Comparison of ENCODE assay signal across 1 cellular context in the genomic region with DNA sequence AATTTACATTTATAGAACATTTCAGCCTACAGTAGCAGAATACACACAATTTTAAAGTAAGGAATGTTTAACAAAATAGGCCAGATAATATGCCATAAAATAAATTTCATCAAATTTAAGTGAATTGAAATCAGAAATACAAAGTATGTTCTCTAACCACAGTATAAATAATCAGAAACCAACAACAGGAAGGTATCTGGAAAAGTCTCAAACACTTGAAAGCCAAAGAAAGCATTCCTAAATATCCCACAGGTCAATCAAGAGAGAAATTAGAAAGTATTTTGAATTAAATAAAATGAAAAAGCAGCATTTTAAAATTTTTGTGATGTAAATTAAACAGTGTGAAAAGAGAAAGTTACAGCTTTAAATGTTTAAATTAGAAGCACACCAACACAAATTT.
TF ChIP-seq lines count a peak whose summit lies in the region.

No MANE protein-coding gene starts in this region.

TF ChIP-seq in GM23338, 12 proteins besides CTCF, POLR2A, EP300 and RAD21 (continued from another document):
- TF ChIP-seq, protein P1, sequence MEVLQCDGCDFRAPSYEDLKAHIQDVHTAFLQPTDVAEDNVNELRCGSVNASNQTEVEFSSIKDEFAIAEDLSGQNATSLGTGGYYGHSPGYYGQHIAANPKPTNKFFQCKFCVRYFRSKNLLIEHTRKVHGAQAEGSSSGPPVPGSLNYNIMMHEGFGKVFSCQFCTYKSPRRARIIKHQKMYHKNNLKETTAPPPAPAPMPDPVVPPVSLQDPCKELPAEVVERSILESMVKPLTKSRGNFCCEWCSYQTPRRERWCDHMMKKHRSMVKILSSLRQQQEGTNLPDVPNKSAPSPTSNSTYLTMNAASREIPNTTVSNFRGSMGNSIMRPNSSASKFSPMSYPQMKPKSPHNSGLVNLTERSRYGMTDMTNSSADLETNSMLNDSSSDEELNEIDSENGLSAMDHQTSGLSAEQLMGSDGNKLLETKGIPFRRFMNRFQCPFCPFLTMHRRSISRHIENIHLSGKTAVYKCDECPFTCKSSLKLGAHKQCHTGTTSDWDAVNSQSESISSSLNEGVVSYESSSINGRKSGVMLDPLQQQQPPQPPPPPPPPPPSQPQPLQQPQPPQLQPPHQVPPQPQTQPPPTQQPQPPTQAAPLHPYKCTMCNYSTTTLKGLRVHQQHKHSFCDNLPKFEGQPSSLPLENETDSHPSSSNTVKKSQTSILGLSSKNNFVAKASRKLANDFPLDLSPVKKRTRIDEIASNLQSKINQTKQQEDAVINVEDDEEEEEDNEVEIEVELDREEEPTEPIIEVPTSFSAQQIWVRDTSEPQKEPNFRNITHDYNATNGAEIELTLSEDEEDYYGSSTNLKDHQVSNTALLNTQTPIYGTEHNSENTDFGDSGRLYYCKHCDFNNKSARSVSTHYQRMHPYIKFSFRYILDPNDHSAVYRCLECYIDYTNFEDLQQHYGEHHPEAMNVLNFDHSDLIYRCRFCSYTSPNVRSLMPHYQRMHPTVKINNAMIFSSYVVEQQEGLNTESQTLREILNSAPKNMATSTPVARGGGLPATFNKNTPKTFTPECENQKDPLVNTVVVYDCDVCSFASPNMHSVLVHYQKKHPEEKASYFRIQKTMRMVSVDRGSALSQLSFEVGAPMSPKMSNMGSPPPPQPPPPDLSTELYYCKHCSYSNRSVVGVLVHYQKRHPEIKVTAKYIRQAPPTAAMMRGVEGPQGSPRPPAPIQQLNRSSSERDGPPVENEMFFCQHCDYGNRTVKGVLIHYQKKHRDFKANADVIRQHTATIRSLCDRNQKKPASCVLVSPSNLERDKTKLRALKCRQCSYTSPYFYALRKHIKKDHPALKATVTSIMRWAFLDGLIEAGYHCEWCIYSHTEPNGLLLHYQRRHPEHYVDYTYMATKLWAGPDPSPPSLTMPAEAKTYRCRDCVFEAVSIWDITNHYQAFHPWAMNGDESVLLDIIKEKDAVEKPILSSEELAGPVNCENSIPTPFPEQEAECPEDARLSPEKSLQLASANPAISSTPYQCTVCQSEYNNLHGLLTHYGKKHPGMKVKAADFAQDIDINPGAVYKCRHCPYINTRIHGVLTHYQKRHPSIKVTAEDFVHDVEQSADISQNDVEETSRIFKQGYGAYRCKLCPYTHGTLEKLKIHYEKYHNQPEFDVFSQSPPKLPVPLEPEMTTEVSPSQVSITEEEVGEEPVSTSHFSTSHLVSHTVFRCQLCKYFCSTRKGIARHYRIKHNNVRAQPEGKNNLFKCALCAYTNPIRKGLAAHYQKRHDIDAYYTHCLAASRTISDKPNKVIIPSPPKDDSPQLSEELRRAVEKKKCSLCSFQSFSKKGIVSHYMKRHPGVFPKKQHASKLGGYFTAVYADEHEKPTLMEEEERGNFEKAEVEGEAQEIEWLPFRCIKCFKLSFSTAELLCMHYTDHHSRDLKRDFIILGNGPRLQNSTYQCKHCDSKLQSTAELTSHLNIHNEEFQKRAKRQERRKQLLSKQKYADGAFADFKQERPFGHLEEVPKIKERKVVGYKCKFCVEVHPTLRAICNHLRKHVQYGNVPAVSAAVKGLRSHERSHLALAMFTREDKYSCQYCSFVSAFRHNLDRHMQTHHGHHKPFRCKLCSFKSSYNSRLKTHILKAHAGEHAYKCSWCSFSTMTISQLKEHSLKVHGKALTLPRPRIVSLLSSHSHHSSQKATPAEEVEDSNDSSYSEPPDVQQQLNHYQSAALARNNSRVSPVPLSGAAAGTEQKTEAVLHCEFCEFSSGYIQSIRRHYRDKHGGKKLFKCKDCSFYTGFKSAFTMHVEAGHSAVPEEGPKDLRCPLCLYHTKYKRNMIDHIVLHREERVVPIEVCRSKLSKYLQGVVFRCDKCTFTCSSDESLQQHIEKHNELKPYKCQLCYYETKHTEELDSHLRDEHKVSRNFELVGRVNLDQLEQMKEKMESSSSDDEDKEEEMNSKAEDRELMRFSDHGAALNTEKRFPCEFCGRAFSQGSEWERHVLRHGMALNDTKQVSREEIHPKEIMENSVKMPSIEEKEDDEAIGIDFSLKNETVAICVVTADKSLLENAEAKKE (CRISPR knock-in tag; IDR thresholded peaks at IDR 0.05) = no peak
- TF ChIP-seq JUNB (IDR thresholded peaks at IDR 0.05; ENCODE audit: unreplicated experiment) (no peak), ZNF114 (CRISPR knock-in tag; IDR thresholded peaks at IDR 0.05) (no peak), POLR2AphosphoS5 (IDR thresholded peaks at IDR 0.05; ENCODE audit: low read depth) (no peak), STAT1 (IDR thresholded peaks at IDR 0.05; ENCODE audit: unreplicated experiment) (no peak), NANOG (IDR thresholded peaks at IDR 0.05; ENCODE audit: borderline replicate concordance) (no peak), EZH2phosphoT487 (IDR thresholded peaks at IDR 0.05; ENCODE audit: unreplicated experiment) (no peak), EZH2 (IDR thresholded peaks at IDR 0.05; ENCODE audit: low read depth, unreplicated experiment) (no peak), CREB1 (CRISPR knock-in tag; IDR thresholded peaks at IDR 0.05; ENCODE audit: low read depth) (no peak)
- TF ChIP-seq, protein P2, sequence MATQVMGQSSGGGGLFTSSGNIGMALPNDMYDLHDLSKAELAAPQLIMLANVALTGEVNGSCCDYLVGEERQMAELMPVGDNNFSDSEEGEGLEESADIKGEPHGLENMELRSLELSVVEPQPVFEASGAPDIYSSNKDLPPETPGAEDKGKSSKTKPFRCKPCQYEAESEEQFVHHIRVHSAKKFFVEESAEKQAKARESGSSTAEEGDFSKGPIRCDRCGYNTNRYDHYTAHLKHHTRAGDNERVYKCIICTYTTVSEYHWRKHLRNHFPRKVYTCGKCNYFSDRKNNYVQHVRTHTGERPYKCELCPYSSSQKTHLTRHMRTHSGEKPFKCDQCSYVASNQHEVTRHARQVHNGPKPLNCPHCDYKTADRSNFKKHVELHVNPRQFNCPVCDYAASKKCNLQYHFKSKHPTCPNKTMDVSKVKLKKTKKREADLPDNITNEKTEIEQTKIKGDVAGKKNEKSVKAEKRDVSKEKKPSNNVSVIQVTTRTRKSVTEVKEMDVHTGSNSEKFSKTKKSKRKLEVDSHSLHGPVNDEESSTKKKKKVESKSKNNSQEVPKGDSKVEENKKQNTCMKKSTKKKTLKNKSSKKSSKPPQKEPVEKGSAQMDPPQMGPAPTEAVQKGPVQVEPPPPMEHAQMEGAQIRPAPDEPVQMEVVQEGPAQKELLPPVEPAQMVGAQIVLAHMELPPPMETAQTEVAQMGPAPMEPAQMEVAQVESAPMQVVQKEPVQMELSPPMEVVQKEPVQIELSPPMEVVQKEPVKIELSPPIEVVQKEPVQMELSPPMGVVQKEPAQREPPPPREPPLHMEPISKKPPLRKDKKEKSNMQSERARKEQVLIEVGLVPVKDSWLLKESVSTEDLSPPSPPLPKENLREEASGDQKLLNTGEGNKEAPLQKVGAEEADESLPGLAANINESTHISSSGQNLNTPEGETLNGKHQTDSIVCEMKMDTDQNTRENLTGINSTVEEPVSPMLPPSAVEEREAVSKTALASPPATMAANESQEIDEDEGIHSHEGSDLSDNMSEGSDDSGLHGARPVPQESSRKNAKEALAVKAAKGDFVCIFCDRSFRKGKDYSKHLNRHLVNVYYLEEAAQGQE (IDR thresholded peaks at IDR 0.05; ENCODE audit: unreplicated experiment) = no peak
- TF ChIP-seq, protein P3, sequence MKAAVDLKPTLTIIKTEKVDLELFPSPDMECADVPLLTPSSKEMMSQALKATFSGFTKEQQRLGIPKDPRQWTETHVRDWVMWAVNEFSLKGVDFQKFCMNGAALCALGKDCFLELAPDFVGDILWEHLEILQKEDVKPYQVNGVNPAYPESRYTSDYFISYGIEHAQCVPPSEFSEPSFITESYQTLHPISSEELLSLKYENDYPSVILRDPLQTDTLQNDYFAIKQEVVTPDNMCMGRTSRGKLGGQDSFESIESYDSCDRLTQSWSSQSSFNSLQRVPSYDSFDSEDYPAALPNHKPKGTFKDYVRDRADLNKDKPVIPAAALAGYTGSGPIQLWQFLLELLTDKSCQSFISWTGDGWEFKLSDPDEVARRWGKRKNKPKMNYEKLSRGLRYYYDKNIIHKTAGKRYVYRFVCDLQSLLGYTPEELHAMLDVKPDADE (IDR thresholded peaks at IDR 0.05) = no peak
